In the genomic region with DNA sequence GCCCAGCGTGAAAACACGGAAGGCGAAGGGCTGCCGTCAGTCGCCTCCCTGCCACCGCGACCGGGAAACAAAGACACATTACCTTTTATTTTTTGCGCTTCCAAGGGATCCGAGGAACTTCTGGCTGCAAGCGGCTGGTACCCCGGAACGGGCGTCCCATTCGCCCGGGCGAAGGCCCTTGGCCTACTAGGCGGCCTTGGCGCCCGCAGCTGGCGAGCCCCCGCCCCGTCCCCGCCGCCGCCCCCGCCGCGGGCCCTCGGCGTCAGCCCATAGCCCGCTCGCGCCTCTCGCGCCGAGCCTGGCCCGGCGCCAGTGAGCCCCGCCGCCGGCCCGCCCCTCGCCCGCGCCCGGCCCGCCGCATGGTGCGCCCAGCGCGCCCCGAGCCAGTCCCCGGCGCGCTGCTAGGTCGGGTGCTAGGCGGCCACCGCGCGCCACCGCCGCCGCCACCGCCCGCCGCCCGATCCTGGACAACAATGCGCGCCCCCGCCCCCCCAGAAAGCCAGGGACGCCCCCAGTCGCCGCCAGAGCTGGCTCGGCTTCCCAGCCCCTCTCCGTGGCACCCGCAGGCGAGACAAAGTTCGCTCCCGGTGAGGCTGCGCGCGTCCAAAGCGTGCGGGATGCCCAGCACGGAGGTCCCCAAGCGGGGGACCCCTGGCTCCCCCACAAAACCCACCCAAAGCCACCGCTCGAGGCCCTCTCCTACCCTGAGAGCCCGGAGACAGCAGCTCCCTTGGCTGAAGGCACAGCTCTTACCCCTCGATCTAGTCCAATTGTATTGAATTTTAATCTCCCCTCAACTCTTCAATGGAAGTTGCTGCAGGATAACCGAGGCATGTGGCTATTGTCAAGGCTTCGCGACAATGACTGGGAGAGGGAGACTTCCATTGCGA, we compare ENCODE assay signal across 8 cellular contexts.
DNase-seq lines count a peak whose midpoint lies in the region; ATAC-seq and TF ChIP-seq lines count a peak whose summit lies in the region.

No MANE protein-coding gene starts in this region.

- H3K4me1 ChIP-seq in HAP-1 = no peaks in the 10 kb centered on the region
- H3K4me1 ChIP-seq in iPS-20b (ENCODE audit: insufficient read depth, low read length) = peaks cover 14% of the 10 kb centered on the region
- peaks cover 4 to 33% (median 19%) of the 10 kb centered on the region in 6 donors for H3K4me1 ChIP-seq in spleen

- H3K9ac ChIP-seq in iPS-20b (ENCODE audit: low read depth, low read length) = peak overlapping the region; percentile 86; the same call in 1 of the 2 replicates

- H3K4me3 ChIP-seq in HAP-1 (peak overlapping the region; percentile 38), iPS-20b (ENCODE audit: low read length) (peak overlapping the region; percentile 76), spleen (peak overlapping the region; percentile 29 to 66 (median 39))

- no peak for TF ChIP-seq CTCF in spleen (IDR thresholded peaks at IDR 0.05 in 8 of 11, conservative IDR thresholded peaks at IDR 0.05 in 3 of 11)

- ATAC-seq in GM18517 (IDR thresholded peaks at IDR 0.05; ENCODE audit: unreplicated experiment) (no peak), GM19397 (IDR thresholded peaks at IDR 0.05; ENCODE audit: unreplicated experiment) (no peak)

- in situ Hi-C loops in HAP-1 (cut with MboI; ENCODE audit: low sequenced_read_pairs) = no loop called here

- H3K36me3 ChIP-seq in HAP-1 (replicated peaks) = no peaks in the 10 kb centered on the region
- H3K36me3 ChIP-seq in iPS-20b (ENCODE audit: insufficient read depth, low read depth, low read length) = no peaks in the 10 kb centered on the region
- no peaks in the 10 kb centered on the region for H3K36me3 ChIP-seq in spleen

- H3K27me3 ChIP-seq in HAP-1 (ENCODE audit: low read depth) = no peaks in the 10 kb centered on the region
- peaks cover 44% of the 10 kb centered on the region for H3K27me3 ChIP-seq in iPS-20b (ENCODE audit: insufficient read depth, low read length)
- H3K27me3 ChIP-seq in spleen (replicated peaks in 1 of 7) = peaks cover 0 to 68% (median 33%) of the 10 kb centered on the region in 7 donors

- WGBS in spleen, 5 donors = 3 to 9% (median 3%) methylated on average over 25 to 95 of the region's 95 CpGs

- intact Hi-C loops in spleen (cut with DNase I; ENCODE audit: low total_unique reads) = no loop called here

- DNase-seq in AG08396 (ENCODE audit: low spot score) (peak; percentile 77), HAP-1 (ENCODE audit: low spot score in 2 of 2) (peak; percentile 4 to 54), spleen (no peak), Kasumi-1 (lab: John Stamatoyannopoulos, UW) (no peak)

- H3K27ac ChIP-seq in angular gyrus (ENCODE audit: low read depth, low read length) (peak overlapping the region; percentile 23), iPS-20b (ENCODE audit: low read length) (no peak overlapping the region), spleen (peak overlapping the region in 7 of 8 donors; percentile 44 to 79 (median 73))

- TF ChIP-seq POLR2A in spleen (IDR thresholded peaks at IDR 0.05) = no peak

- no peaks in the 10 kb centered on the region; the same call in 1 of the 2 replicates for H3K9me3 ChIP-seq in HAP-1
- H3K9me3 ChIP-seq in iPS-20b (ENCODE audit: insufficient read depth, low read depth, low read length) = no peaks in the 10 kb centered on the region
- peaks cover 0 to 10% (median 0%) of the 10 kb centered on the region in 8 donors for H3K9me3 ChIP-seq in spleen

Comparison
In these comparisons a context has a peak if more than half of its experiments do, and no peak if none do; other contexts are left out.
1. DNase-seq: peak in AG08396 (single experiment) and HAP-1 (2 of 2); none in spleen (single experiment) and Kasumi-1 (0 of 2).
2. Peak in every context shown above with its lines, with median percentiles within 50 percentile points of each other: H3K4me3 ChIP-seq.